In genomic region chr1:243266231-243266630, GRCh38 we compare ENCODE assay signal across 13 cellular contexts.
"Had no signal": no experiment of that assay in that cellular context is flagged by ENCODE, and none has a peak within 500 bp of the region (broad histone marks: within the 10 kb centered on the region; RNA-seq: fewer than 3 reads in every experiment).

No MANE protein-coding gene starts in this region.

- H3K4me3 ChIP-seq: cardiac muscle cell, esophagus squamous epithelium, pancreas, sigmoid colon had no signal

- H3K9me3 Mint-ChIP-seq: activated T-helper 17 cell treated with anti-CD3 and anti-CD28 coated beads, Interleukin-2, amount 50 U/mL, for 72 hours; mesothelial cell of epicardium; stimulated activated effector memory CD8-positive, alpha-beta T cell treated with anti-CD3 and anti-CD28 coated beads, Interleukin-12 subunit alpha, Interleukin-12 subunit beta, amount 100 ng/mL, for 72 hours; T-helper 2 cell treated with Interferon-gamma antibody and Interleukin-4, amounts not matched to agents 5 μg/mL and 100 μg/mL, for 36 hours had no signal

- H3K27ac ChIP-seq: cardiac muscle cell, pancreas had no signal

- ATAC-seq: activated CD4-positive, CD25-positive, alpha-beta regulatory T cell treated with anti-CD3 and anti-CD28 coated beads, Interleukin-2, amount 50 U/mL, for 24 hours; activated T-helper 17 cell treated with anti-CD3 and anti-CD28 coated beads, Interleukin-2, amount 50 U/mL, for 72 hours; pancreas; stimulated activated effector memory CD8-positive, alpha-beta T cell treated with anti-CD3 and anti-CD28 coated beads, Interleukin-12 subunit alpha, Interleukin-12 subunit beta, amount 100 ng/mL, for 72 hours had no signal

- H3K27ac Mint-ChIP-seq: activated T-helper 17 cell treated with anti-CD3 and anti-CD28 coated beads, Interleukin-2, amount 50 U/mL, for 72 hours; mesothelial cell of epicardium; stimulated activated effector memory CD8-positive, alpha-beta T cell treated with anti-CD3 and anti-CD28 coated beads, Interleukin-12 subunit alpha, Interleukin-12 subunit beta, amount 100 ng/mL, for 72 hours; T-helper 2 cell treated with Interferon-gamma antibody and Interleukin-4, amounts not matched to agents 5 μg/mL and 100 μg/mL, for 36 hours had no signal

- H3K4me1 Mint-ChIP-seq: activated T-helper 17 cell treated with anti-CD3 and anti-CD28 coated beads, Interleukin-2, amount 50 U/mL, for 72 hours had no signal

- DNase-seq: activated naive CD4-positive, alpha-beta T cell treated with anti-CD3 and anti-CD28 coated beads, Interleukin-2, amount 50 U/mL, for 16 hours; activated T-cell treated with anti-CD3 and anti-CD28 coated beads for 4 hours; esophagus squamous epithelium; foreskin fibroblast; pancreas; sigmoid colon; stimulated activated CD4-positive, alpha-beta T cell treated with anti-CD3 and anti-CD28 coated beads, Interleukin-1b, Interleukin-23, amount 100 ng/mL, for 48 hours had no signal

- H3K27me3 ChIP-seq: cardiac muscle cell, esophagus squamous epithelium, pancreas, sigmoid colon had no signal

- H3K36me3 ChIP-seq: cardiac muscle cell, pancreas, sigmoid colon had no signal

- H3K9me3 ChIP-seq: esophagus squamous epithelium, pancreas, sigmoid colon had no signal

- H3K4me3 Mint-ChIP-seq: activated T-helper 17 cell treated with anti-CD3 and anti-CD28 coated beads, Interleukin-2, amount 50 U/mL, for 72 hours; mesothelial cell of epicardium; stimulated activated effector memory CD8-positive, alpha-beta T cell treated with anti-CD3 and anti-CD28 coated beads, Interleukin-12 subunit alpha, Interleukin-12 subunit beta, amount 100 ng/mL, for 72 hours; T-helper 2 cell treated with Interferon-gamma antibody and Interleukin-4, amounts not matched to agents 5 μg/mL and 100 μg/mL, for 36 hours had no signal

- FAIRE-seq: pancreas had no signal

- H3K27me3 Mint-ChIP-seq: activated T-helper 17 cell treated with anti-CD3 and anti-CD28 coated beads, Interleukin-2, amount 50 U/mL, for 72 hours had no signal
